1 cellular context compared by ENCODE assay signal in the genomic region with DNA sequence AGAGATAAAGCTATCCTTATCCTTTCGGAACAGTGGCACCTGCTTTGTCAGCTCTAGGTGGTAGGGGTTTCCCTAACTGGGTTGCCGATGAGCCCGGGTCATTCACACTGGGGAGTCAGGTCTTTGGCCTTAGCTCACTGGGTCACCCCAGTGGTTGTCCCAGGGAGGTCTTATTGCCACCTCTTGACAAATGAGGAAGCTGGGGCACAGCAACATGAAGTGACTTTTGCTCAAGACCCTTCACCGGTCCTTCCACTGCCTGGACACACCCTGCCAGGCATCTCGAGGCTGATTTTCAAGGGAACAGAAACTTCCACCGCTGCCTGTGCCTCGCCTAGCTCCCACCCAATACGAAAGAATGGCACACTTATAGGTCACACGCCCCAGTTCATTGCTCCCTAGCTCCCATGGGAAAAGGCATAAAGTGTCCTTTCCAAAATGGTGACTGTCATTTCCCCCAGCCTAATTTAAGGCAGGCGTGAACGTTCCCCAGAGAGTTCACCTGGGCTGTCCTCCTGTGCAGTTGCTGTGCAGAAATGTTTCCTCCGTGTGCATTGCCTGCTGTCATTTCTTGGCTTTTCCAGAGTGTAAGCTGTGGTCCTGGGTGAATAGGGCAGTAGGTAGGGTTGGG.
TF ChIP-seq lines count a peak whose summit lies in the region.

No MANE protein-coding gene starts in this region.

TF ChIP-seq in GM12878, 131 proteins besides CTCF, POLR2A, EP300 and RAD21 (continued from another document):
- TF ChIP-seq, protein P1, sequence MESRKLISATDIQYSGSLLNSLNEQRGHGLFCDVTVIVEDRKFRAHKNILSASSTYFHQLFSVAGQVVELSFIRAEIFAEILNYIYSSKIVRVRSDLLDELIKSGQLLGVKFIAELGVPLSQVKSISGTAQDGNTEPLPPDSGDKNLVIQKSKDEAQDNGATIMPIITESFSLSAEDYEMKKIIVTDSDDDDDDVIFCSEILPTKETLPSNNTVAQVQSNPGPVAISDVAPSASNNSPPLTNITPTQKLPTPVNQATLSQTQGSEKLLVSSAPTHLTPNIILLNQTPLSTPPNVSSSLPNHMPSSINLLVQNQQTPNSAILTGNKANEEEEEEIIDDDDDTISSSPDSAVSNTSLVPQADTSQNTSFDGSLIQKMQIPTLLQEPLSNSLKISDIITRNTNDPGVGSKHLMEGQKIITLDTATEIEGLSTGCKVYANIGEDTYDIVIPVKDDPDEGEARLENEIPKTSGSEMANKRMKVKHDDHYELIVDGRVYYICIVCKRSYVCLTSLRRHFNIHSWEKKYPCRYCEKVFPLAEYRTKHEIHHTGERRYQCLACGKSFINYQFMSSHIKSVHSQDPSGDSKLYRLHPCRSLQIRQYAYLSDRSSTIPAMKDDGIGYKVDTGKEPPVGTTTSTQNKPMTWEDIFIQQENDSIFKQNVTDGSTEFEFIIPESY (IDR thresholded peaks at IDR 0.05): no peak
- TF ChIP-seq, protein P2, sequence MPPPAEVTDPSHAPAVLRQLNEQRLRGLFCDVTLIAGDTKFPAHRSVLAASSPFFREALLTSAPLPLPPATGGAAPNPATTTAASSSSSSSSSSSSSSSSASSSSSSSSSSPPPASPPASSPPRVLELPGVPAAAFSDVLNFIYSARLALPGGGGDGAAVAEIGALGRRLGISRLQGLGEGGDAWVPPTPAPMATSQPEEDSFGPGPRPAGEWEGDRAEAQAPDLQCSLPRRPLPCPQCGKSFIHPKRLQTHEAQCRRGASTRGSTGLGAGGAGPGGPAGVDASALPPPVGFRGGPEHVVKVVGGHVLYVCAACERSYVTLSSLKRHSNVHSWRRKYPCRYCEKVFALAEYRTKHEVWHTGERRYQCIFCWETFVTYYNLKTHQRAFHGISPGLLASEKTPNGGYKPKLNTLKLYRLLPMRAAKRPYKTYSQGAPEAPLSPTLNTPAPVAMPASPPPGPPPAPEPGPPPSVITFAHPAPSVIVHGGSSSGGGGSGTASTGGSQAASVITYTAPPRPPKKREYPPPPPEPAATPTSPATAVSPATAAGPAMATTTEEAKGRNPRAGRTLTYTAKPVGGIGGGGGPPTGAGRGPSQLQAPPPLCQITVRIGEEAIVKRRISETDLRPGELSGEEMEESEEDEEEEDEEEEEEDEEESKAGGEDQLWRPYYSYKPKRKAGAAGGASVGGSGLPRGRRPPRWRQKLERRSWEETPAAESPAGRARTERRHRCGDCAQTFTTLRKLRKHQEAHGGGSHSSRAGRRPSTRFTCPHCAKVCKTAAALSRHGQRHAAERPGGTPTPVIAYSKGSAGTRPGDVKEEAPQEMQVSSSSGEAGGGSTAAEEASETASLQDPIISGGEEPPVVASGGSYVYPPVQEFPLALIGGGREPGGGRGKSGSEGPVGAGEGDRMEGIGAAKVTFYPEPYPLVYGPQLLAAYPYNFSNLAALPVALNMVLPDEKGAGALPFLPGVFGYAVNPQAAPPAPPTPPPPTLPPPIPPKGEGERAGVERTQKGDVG (CRISPR knock-in tag; IDR thresholded peaks at IDR 0.05): no peak
- TF ChIP-seq ZNF384 (IDR thresholded peaks at IDR 0.05; ENCODE audit: borderline replicate concordance, low read depth, low read length): no peak
TF ChIP-seq in GM12878: peak in this region for 10.
